In the genomic region with DNA sequence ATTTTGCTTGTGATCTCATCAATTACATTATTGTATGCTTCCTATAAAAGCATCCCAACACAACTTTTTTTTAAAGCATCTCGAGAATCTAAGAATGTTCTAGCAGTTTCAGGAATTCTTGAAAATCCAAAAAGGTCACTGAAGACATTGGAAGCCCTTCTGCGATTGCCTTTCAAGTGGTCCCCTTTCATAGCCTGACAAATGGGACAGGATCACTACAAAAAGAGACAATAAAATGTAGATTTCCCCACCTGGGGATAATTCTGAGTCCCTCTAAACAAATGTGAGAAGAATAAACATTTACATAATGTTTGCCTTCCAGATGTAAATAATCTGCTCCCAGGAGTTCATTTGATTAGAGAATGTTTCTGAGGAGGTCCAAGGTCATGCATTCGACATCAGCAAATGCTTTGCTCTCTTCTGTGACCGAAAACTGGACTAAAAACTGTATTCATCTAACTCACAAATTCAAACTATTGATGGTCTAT, we compare ENCODE assay signal across 27 cellular contexts.
A peak's percentile ranks its signal among the peaks of the same experiment; 100 is the strongest.
DNase-seq lines count a peak whose midpoint lies in the region; ATAC-seq, FAIRE-seq and TF ChIP-seq lines count a peak whose summit lies in the region.
"Had no signal": no experiment of that assay in that cellular context is flagged by ENCODE, and none has a peak within 500 bp of the region (broad histone marks: within the 10 kb centered on the region; RNA-seq: fewer than 3 reads in every experiment).

No MANE protein-coding gene starts in this region.

- CTCF ChIA-PET in K562 (lab: Yijun Ruan, JAX; ENCODE audit: low intra/inter-chr PET ratio) = no interaction called here

- TF ChIP-seq EP300 in K562 (IDR thresholded peaks at IDR 0.05; ENCODE audit: low read length) = no peak

- H3K4me1 Mint-ChIP-seq in stimulated activated effector memory CD8-positive, alpha-beta T cell treated with anti-CD3 and anti-CD28 coated beads, Interleukin-12 subunit alpha, Interleukin-12 subunit beta, amount 100 ng/mL, for 72 hours = no peaks in the 10 kb centered on the region
- H3K4me1 Mint-ChIP-seq: CD14-positive monocyte; CD8-positive, alpha-beta memory T cell had no signal

- ATAC-seq in K562 = no peak
- ATAC-seq in stimulated activated effector memory CD8-positive, alpha-beta T cell treated with anti-CD3 and anti-CD28 coated beads, Interleukin-12 subunit alpha, Interleukin-12 subunit beta, amount 100 ng/mL, for 72 hours = no peak
- ATAC-seq: A549, GM12878 had no signal

- no peak overlapping the region for H3K27ac Mint-ChIP-seq in stimulated activated effector memory CD8-positive, alpha-beta T cell treated with anti-CD3 and anti-CD28 coated beads, Interleukin-12 subunit alpha, Interleukin-12 subunit beta, amount 100 ng/mL, for 72 hours
- H3K27ac Mint-ChIP-seq: CD14-positive monocyte; CD4-positive, alpha-beta T cell; HFFc6 had no signal

- no peak for TF ChIP-seq CTCF in K562 (IDR thresholded peaks at IDR 0.05 in 2 of 3, conservative IDR thresholded peaks at IDR 0.05 in 1 of 3; ENCODE audit: insufficient read depth in 2 of 3, low read depth in 1 of 3, low read length in 3 of 3)
- no peak for TF ChIP-seq CTCF in vagina (IDR thresholded peaks at IDR 0.05)

- H3K9me3 ChIP-seq in HUES48 (ENCODE audit: control insufficient read depth, insufficient read depth, low read length) (no peaks in the 10 kb centered on the region), K562 (replicated peaks; ENCODE audit: control insufficient read depth, insufficient read depth, low read depth, low read length) (no peaks in the 10 kb centered on the region), vagina (no peaks in the 10 kb centered on the region)
- H3K9me3 ChIP-seq: A549; BE2C; BLaER1 treated with 17β-estradiol and CSF1 and Interleukin-3, amounts not matched to agents 10 nM and 100 nM; HAP-1 had no signal

- POLR2A ChIA-PET in K562 (lab: Yijun Ruan, JAX) = interaction anchor here (1.2 kb wide), 1 partner anchor 27 kb away, joined by 4 read pairs; no protein-coding TSS in a partner anchor

- H3K27ac ChIP-seq in HUES48 (ENCODE audit: low read depth, low read length) (peak overlapping the region; percentile 19), K562 (ENCODE audit: extremely low read depth, low read depth, low read length) (peak overlapping the region; percentile 67; the same call in 1 of the 3 replicates), vagina (no peak overlapping the region)
- H3K27ac ChIP-seq: A549; BLaER1 treated with 17β-estradiol and CSF1 and Interleukin-3, amounts not matched to agents 10 nM and 100 nM had no signal

- H3K9me3 Mint-ChIP-seq in stimulated activated effector memory CD8-positive, alpha-beta T cell treated with anti-CD3 and anti-CD28 coated beads, Interleukin-12 subunit alpha, Interleukin-12 subunit beta, amount 100 ng/mL, for 72 hours = peaks cover 5% of the 10 kb centered on the region

- H3K9me1 ChIP-seq in K562 (ENCODE audit: control insufficient read depth, insufficient read depth, low read length) = no peaks in the 10 kb centered on the region

- in situ Hi-C loops in K562 (cut with MboI) = no loop called here

- no peaks in the 10 kb centered on the region for H3K36me3 ChIP-seq in HUES48 (ENCODE audit: control insufficient read depth, insufficient read depth, low read length)
- H3K36me3 ChIP-seq in K562 (ENCODE audit: control insufficient read depth, insufficient read depth, low read length) = no peaks in the 10 kb centered on the region
- H3K36me3 ChIP-seq in vagina = no peaks in the 10 kb centered on the region
- H3K36me3 ChIP-seq: BE2C; BLaER1 treated with 17β-estradiol and CSF1 and Interleukin-3, amounts not matched to agents 10 nM and 100 nM; HAP-1 had no signal

- no peaks in the 10 kb centered on the region for H4K20me1 ChIP-seq in K562 (replicated peaks; ENCODE audit: control insufficient read depth, insufficient read depth, low read length)
- H4K20me1 ChIP-seq: BLaER1 treated with 17β-estradiol and CSF1 and Interleukin-3, amounts not matched to agents 10 nM and 100 nM had no signal

- peaks cover 21% of the 10 kb centered on the region; the same call in 2 of the 3 replicates for H3K79me2 ChIP-seq in K562 (ENCODE audit: control insufficient read depth, insufficient read depth, low read length)

- TF ChIP-seq POLR2A in K562 (conservative IDR thresholded peaks at IDR 0.05) = no peak
- TF ChIP-seq POLR2A in vagina (IDR thresholded peaks at IDR 0.05) = no peak

- H3K4me2 ChIP-seq in K562 (ENCODE audit: insufficient read depth, low read length) = peak overlapping the region; percentile 33; the same call in 1 of the 2 replicates
- H3K4me2 ChIP-seq: A549; BLaER1 treated with 17β-estradiol and CSF1 and Interleukin-3, amounts not matched to agents 10 nM and 100 nM had no signal

- BruUV-seq in K562 (replicated peaks; lab: Mats Ljungman, UMichigan) = no TSS peak

- intact Hi-C loops in K562 (cut with micrococcal nuclease) (no loop called here), vagina (cut with DNase I) (no loop called here)

- 46% methylated on average over 4 of the region's 4 CpGs for WGBS in K562 (ENCODE audit: insufficient coverage, low coverage, missing lambda C conversion rate)

- H3K4me3 ChIP-seq in HUES48 (ENCODE audit: low read depth, low read length) (peak overlapping the region; percentile 31; the same call in 1 of the 2 replicates), K562 (no peak overlapping the region), vagina (no peak overlapping the region)
- H3K4me3 ChIP-seq: A549; BLaER1 treated with 17β-estradiol and CSF1 and Interleukin-3, amounts not matched to agents 10 nM and 100 nM; GM12878; HAP-1 had no signal

- peak; percentile 23 for FAIRE-seq in K562 (lab: Jason Lieb, UNC)
- FAIRE-seq: A549, D721Med, GM12878, GM19239, H54 had no signal

- H3K9ac ChIP-seq in HUES48 (ENCODE audit: low read depth, low read length) (no peak overlapping the region), K562 (ENCODE audit: insufficient read depth in 1 of 2, low read depth in 2 of 2, low read length in 2 of 2) (peak overlapping the region in 1 of 2 experiments; percentile 29; a peak in 2 of 4 replicates)
- H3K9ac ChIP-seq: BLaER1 treated with 17β-estradiol and CSF1 and Interleukin-3, amounts not matched to agents 10 nM and 100 nM had no signal

- no peaks in the 10 kb centered on the region for H3K36me3 Mint-ChIP-seq in stimulated activated effector memory CD8-positive, alpha-beta T cell treated with anti-CD3 and anti-CD28 coated beads, Interleukin-12 subunit alpha, Interleukin-12 subunit beta, amount 100 ng/mL, for 72 hours
- H3K36me3 Mint-ChIP-seq: CD14-positive monocyte; CD8-positive, alpha-beta memory T cell had no signal

- H3K27me3 ChIP-seq in HUES48 (ENCODE audit: control insufficient read depth, insufficient read depth, low read length) = no peaks in the 10 kb centered on the region
- H3K27me3 ChIP-seq in K562 (ENCODE audit: control insufficient read depth in 2 of 2, insufficient read depth in 2 of 2, low read length in 2 of 2) = no peaks in the 10 kb centered on the region
- H3K27me3 ChIP-seq in vagina = no peaks in the 10 kb centered on the region
- H3K27me3 ChIP-seq: BE2C; BLaER1 treated with 17β-estradiol and CSF1 and Interleukin-3, amounts not matched to agents 10 nM and 100 nM had no signal

- H2AFZ ChIP-seq in K562 (ENCODE audit: low read depth, low read length) = peak overlapping the region; percentile 91

- TF ChIP-seq RAD21 in K562 (CRISPR knock-in tag; conservative IDR thresholded peaks at IDR 0.05 in 1 of 2, IDR thresholded peaks at IDR 0.05 in 1 of 2) = no peak

- no peak overlapping the region for H3K4me3 Mint-ChIP-seq in stimulated activated effector memory CD8-positive, alpha-beta T cell treated with anti-CD3 and anti-CD28 coated beads, Interleukin-12 subunit alpha, Interleukin-12 subunit beta, amount 100 ng/mL, for 72 hours
- H3K4me3 Mint-ChIP-seq: CD14-positive monocyte; CD4-positive, alpha-beta T cell; CD8-positive, alpha-beta memory T cell; HFFc6 had no signal

- H3K4me1 ChIP-seq in HUES48 (ENCODE audit: control insufficient read depth, insufficient read depth, low read length) (peaks cover 38% of the 10 kb centered on the region), K562 (replicated peaks in 1 of 2; ENCODE audit: control insufficient read depth in 2 of 2, insufficient read depth in 2 of 2, low read length in 2 of 2) (peaks cover 5 to 19% of the 10 kb centered on the region in 2 experiments; a peak in 4 of 5 replicates), vagina (no peaks in the 10 kb centered on the region)
- H3K4me1 ChIP-seq: A549, BE2C had no signal

- peak; percentile 75 for DNase-seq in NCI-H526 treated with DMSO at 0.1 percent for 48 hours (lab: John Stamatoyannopoulos, UW)
- DNase-seq in K562 (ENCODE audit: extremely low read depth in 1 of 4, low spot score in 3 of 4) = no peak
- DNase-seq in vagina (ENCODE audit: extremely low spot score in 2 of 2) = no peak
- no peak for DNase-seq in stimulated activated effector memory CD8-positive, alpha-beta T cell treated with anti-CD3 and anti-CD28 coated beads, Interleukin-12 subunit alpha, Interleukin-12 subunit beta, amount 100 ng/mL, for 72 hours (ENCODE audit: low spot score in 2 of 2)
- DNase-seq in stimulated activated CD4-positive, alpha-beta T cell treated with anti-CD3 and anti-CD28 coated beads, Interleukin-4, amount 100 ng/mL, for 4 hours = no peak
- no peak for DNase-seq in LoVo (ENCODE audit: low spot score)
- DNase-seq: 8988T; ACHN; AML-193; BE2C; CD4-positive, alpha-beta T cell; CD8-positive, alpha-beta memory T cell; DMS 273 treated with DMSO at 0.1 percent for 48 hours; DMS79; EL; GDM1; GOT3; HFFc6 had no signal

TF ChIP-seq in K562, 482 proteins besides CTCF, POLR2A, EP300 and RAD21 (continues in another document):
- no peak for TF ChIP-seq MECOM (CRISPR knock-in tag; IDR thresholded peaks at IDR 0.05)
- TF ChIP-seq ZNF444 (CRISPR knock-in tag; IDR thresholded peaks at IDR 0.05) = no peak
- no peak for TF ChIP-seq HBP1 (CRISPR knock-in tag; IDR thresholded peaks at IDR 0.05)
- TF ChIP-seq EHMT2 (IDR thresholded peaks at IDR 0.05) = no peak
